Comparison of ENCODE assay signal across 1 cellular context in genomic region chr13:85266331-85266730, GRCh38.
TF ChIP-seq lines count a peak whose summit lies in the region.

No MANE protein-coding gene starts in this region.

TF ChIP-seq in SK-N-SH, 30 proteins besides CTCF, POLR2A, EP300 and RAD21 (continued from another document):
- TF ChIP-seq REST (IDR thresholded peaks at IDR 0.05; ENCODE audit: low read depth, low read length) (no peak), POLR2AphosphoS5 (IDR thresholded peaks at IDR 0.05; ENCODE audit: low read depth, low read length) (no peak), SIN3A (IDR thresholded peaks at IDR 0.05; ENCODE audit: borderline replicate concordance, low read depth, low read length) (no peak), USF1 (IDR thresholded peaks at IDR 0.05; ENCODE audit: borderline replicate concordance, low read depth) (no peak), MXI1 (IDR thresholded peaks at IDR 0.05; ENCODE audit: low read depth, low read length) (no peak), EZH2phosphoT487 (IDR thresholded peaks at IDR 0.05; ENCODE audit: borderline replicate concordance, low read depth) (no peak), TCF12 (IDR thresholded peaks at IDR 0.05) (no peak), TEAD4 (IDR thresholded peaks at IDR 0.05; ENCODE audit: borderline replicate concordance, insufficient read depth) (no peak), NFIC (IDR thresholded peaks at IDR 0.05; ENCODE audit: borderline replicate concordance) (no peak), ELF1 (IDR thresholded peaks at IDR 0.05) (no peak), TAF1 (IDR thresholded peaks at IDR 0.05; ENCODE audit: borderline replicate concordance, low read depth, low read length) (no peak), NRF1 (IDR thresholded peaks at IDR 0.05; ENCODE audit: low read depth, low read length) (no peak), ZBTB33 (IDR thresholded peaks at IDR 0.05; ENCODE audit: borderline replicate concordance, low read depth) (no peak)
TF ChIP-seq in SK-N-SH: peak in this region for 0.
